20 cellular contexts compared by ENCODE assay signal in the genomic region with DNA sequence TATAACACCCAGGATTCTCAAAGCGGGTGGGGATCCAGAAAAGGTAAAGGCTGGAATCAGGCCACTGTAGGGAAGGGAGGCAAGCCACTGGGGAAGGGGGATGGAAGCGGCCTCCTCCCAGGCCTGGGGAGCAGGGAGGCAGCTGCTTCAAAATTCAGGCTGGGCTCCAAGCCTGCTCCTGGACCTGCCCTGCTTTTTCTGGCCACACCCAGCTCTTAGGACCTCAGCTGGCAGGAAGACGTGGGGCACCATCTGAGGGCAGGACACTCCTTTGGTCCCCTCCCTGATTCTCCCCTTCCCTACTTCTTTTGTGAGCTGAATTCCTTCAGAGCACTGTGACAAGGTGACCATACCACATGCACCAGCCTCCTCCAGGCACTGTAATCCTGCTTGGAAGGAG. TPM values are rescaled to one million over a fixed set of nuclear protein-coding genes. Genes with fewer than 3 reads are reported as not detected.
DNase-seq lines count a peak whose midpoint lies in the region; ATAC-seq, FAIRE-seq and TF ChIP-seq lines count a peak whose summit lies in the region.
"Had no signal": no experiment of that assay in that cellular context is flagged by ENCODE, and none has a peak within 500 bp of the region (broad histone marks: within the 10 kb centered on the region; RNA-seq: fewer than 3 reads in every experiment).

No MANE protein-coding gene starts in this region.

- ATAC-seq in GM21528 (IDR thresholded peaks at IDR 0.05; ENCODE audit: low FRiP score, unreplicated experiment), result no peak

- no peak for TF ChIP-seq POLR2A in endothelial cell of umbilical vein (IDR thresholded peaks at IDR 0.05; ENCODE audit: low read depth, low read length)

- TF ChIP-seq CTCF in endothelial cell of umbilical vein (IDR thresholded peaks at IDR 0.05; ENCODE audit: extremely low read depth in 1 of 2, insufficient read depth in 1 of 2, low read depth in 1 of 2, low read length in 2 of 2) (no peak), osteoblast (IDR thresholded peaks at IDR 0.05; ENCODE audit: extremely low read depth, low read depth, low read length) (no peak)

- dilution Hi-C loops in endothelial cell of umbilical vein (cut with MboI; ENCODE audit: extremely low pct_ligation_motif_present, low sequenced_read_pairs), result no loop called here

- DNase-seq in NCI-H69 (lab: John Stamatoyannopoulos, UW) (peak; percentile 3), endothelial cell of umbilical vein (ENCODE audit: low read depth, low spot score) (no peak), osteoblast (ENCODE audit: insufficient read length, low spot score, missing footprints) (peak; percentile 57), NOMO-1 treated with dmso at 0.1 percent for 144 hours (lab: John Stamatoyannopoulos, UW; ENCODE audit: unreplicated experiment) (no peak), NCI-H510A (lab: John Stamatoyannopoulos, UW) (no peak)
- no peak for DNase-seq in activated naive CD4-positive, alpha-beta T cell treated with anti-CD3 and anti-CD28 coated beads, Interleukin-2, amount 50 U/mL, for 16 hours
- DNase-seq: C1 segment of cervical spinal cord; Calu3; CD4-positive, alpha-beta memory T cell; COR-L47; DMS53; DND-41; GM23248 had no signal

- H3K27ac ChIP-seq in endothelial cell of umbilical vein (ENCODE audit: insufficient read depth, low read depth, low read length), result no peak overlapping the region
- no peak overlapping the region for H3K27ac ChIP-seq in osteoblast (ENCODE audit: low read depth, low read length)
- H3K27ac ChIP-seq: GM23248 had no signal

- H3K4me3 ChIP-seq in endothelial cell of umbilical vein (replicated peaks in 1 of 3; ENCODE audit: insufficient read depth in 1 of 3, low read depth in 1 of 3, low read length in 3 of 3), result no peak overlapping the region
- H3K4me3 ChIP-seq in osteoblast (ENCODE audit: insufficient read depth, low read length), result no peak overlapping the region
- H3K4me3 ChIP-seq: GM23248, HAP-1 had no signal

- CTCF ChIA-PET in endothelial cell of umbilical vein (lab: Charles Lee), result interaction anchor here (1.5 kb wide), 1 partner anchor 92 kb away, joined by 3 read pairs; no protein-coding TSS in a partner anchor

- H2AFZ ChIP-seq in endothelial cell of umbilical vein (ENCODE audit: low read depth, low read length), result no peak overlapping the region
- no peak overlapping the region for H2AFZ ChIP-seq in osteoblast (ENCODE audit: low read length)
- H2AFZ ChIP-seq: GM23248 had no signal

- H3K9me3 ChIP-seq in endothelial cell of umbilical vein (replicated peaks; ENCODE audit: control insufficient read depth, insufficient read depth, low read length) (no peaks in the 10 kb centered on the region), osteoblast (ENCODE audit: low read depth, low read length) (peaks cover 1% of the 10 kb centered on the region)
- H3K9me3 ChIP-seq: HAP-1 had no signal

- H3K9ac ChIP-seq in endothelial cell of umbilical vein (replicated peaks; ENCODE audit: extremely low read depth, insufficient read depth, low read length), result no peak overlapping the region
- H3K9ac ChIP-seq: GM23248 had no signal

- H3K4me1 ChIP-seq in endothelial cell of umbilical vein (ENCODE audit: control insufficient read depth, extremely low read depth, insufficient read depth, low read length) (peaks cover 2% of the 10 kb centered on the region), osteoblast (ENCODE audit: insufficient read depth, low read length) (no peaks in the 10 kb centered on the region)

- H4K20me1 ChIP-seq in endothelial cell of umbilical vein (replicated peaks; ENCODE audit: control insufficient read depth, extremely low read depth, insufficient read depth, low read length), result no peaks in the 10 kb centered on the region
- peaks cover 6% of the 10 kb centered on the region for H4K20me1 ChIP-seq in osteoblast (ENCODE audit: insufficient read depth, low read length)

- H3K79me2 ChIP-seq in endothelial cell of umbilical vein (ENCODE audit: control insufficient read depth, insufficient read depth, low read length) (no peaks in the 10 kb centered on the region), osteoblast (ENCODE audit: insufficient read depth, low read length) (no peaks in the 10 kb centered on the region)

- POLR2A ChIA-PET in endothelial cell of umbilical vein (lab: Charles Lee), result no interaction called here

- H3K36me3 ChIP-seq in endothelial cell of umbilical vein (ENCODE audit: control insufficient read depth in 2 of 2, extremely low read depth in 1 of 2, insufficient read depth in 2 of 2, low read length in 2 of 2) (no peaks in the 10 kb centered on the region), osteoblast (ENCODE audit: insufficient read depth, low read length) (no peaks in the 10 kb centered on the region)
- H3K36me3 ChIP-seq: HAP-1 had no signal

- no TSS peak for BruUV-seq in endothelial cell of umbilical vein (replicated peaks; lab: Mats Ljungman, UMichigan)

- FAIRE-seq in endothelial cell of umbilical vein (lab: Jason Lieb, UNC), result no peak
- FAIRE-seq: G401.6, GM12892, H54 had no signal

- no peaks in the 10 kb centered on the region for H3K9me1 ChIP-seq in endothelial cell of umbilical vein (replicated peaks; ENCODE audit: control insufficient read depth, extremely low read depth, insufficient read depth, low read length)

- no peak overlapping the region for H3K4me2 ChIP-seq in endothelial cell of umbilical vein (ENCODE audit: insufficient read depth, low read length)
- no peak overlapping the region for H3K4me2 ChIP-seq in osteoblast (ENCODE audit: insufficient read depth, low read length)

- intact Hi-C loops in endothelial cell of umbilical vein (cut with micrococcal nuclease), result no loop called here

- H3K27me3 ChIP-seq in endothelial cell of umbilical vein (ENCODE audit: control insufficient read depth in 2 of 2, insufficient read depth in 2 of 2, low read length in 2 of 2) (peaks cover 93 to 100% of the 10 kb centered on the region in 2 experiments), osteoblast (ENCODE audit: insufficient read depth, low read length) (peaks cover 100% of the 10 kb centered on the region)

TF ChIP-seq in endothelial cell of umbilical vein, 7 proteins besides CTCF, POLR2A, EP300 and RAD21:
- TF ChIP-seq EZH2 (IDR thresholded peaks at IDR 0.05; ENCODE audit: borderline replicate concordance, low read depth, low read length, severe bottlenecking) (peak; percentile 43), FOS (IDR thresholded peaks at IDR 0.05; ENCODE audit: borderline replicate concordance, insufficient read depth, low read length) (no peak), GATA2 (IDR thresholded peaks at IDR 0.05; ENCODE audit: insufficient read depth, insufficient read length, low read depth, low read length) (no peak)
TF ChIP-seq in endothelial cell of umbilical vein: peak in this region for 1.

RNA-seq across cellular contexts. Expression of gene LBX1, which starts 4.6 kb away (rescaled TPM):
- total RNA-seq in endothelial cell of umbilical vein (not detected in 2 replicates), osteoblast (not detected in 2 replicates)
- polyA plus RNA-seq in endothelial cell of umbilical vein, result not detected in 2 replicates
- polyA plus RNA-seq in endothelial cell of umbilical vein (2011; cell fraction: cytosol; rRNA removed), result not detected in 2 replicates
- polyA plus RNA-seq in endothelial cell of umbilical vein (2011; cell fraction: nucleus; rRNA removed), result not detected in 2 replicates
- not detected in 2 replicates for polyA plus RNA-seq in endothelial cell of umbilical vein (2012)
- polyA minus RNA-seq in endothelial cell of umbilical vein, result not detected in 2 replicates
- not detected for polyA minus RNA-seq in endothelial cell of umbilical vein (2011; cell fraction: cytosol; rRNA and poly(A)+ RNA removed)
- polyA minus RNA-seq in endothelial cell of umbilical vein (2011; cell fraction: nucleus; rRNA and poly(A)+ RNA removed), result not detected in 2 replicates
- total RNA-seq: A673; Calu3; CD4-positive, alpha-beta memory T cell; GM23248 had no signal
- polyA plus RNA-seq: BJ; CD4-positive, alpha-beta memory T cell; GM23248 had no signal

Comparison
In these comparisons a context has a peak if more than half of its experiments do, and no peak if none do; other contexts are left out.
1. DNase-seq: peak in NCI-H69 (single experiment) and osteoblast (single experiment); none in endothelial cell of umbilical vein (single experiment), activated naive CD4-positive, alpha-beta T cell treated with anti-CD3 and anti-CD28 coated beads, Interleukin-2, amount 50 U/mL, for 16 hours (single experiment), NOMO-1 treated with dmso at 0.1 percent for 144 hours (single experiment) and NCI-H510A (single experiment).